In genomic region chr18:50447102-50447501, GRCh38 we compare ENCODE assay signal across 21 cellular contexts.
A peak's percentile ranks its signal among the peaks of the same experiment; 100 is the strongest.
DNase-seq lines count a peak whose midpoint lies in the region; ATAC-seq, FAIRE-seq and TF ChIP-seq lines count a peak whose summit lies in the region.
"Had no signal": no experiment of that assay in that cellular context is flagged by ENCODE, and none has a peak within 500 bp of the region (broad histone marks: within the 10 kb centered on the region; RNA-seq: fewer than 3 reads in every experiment).

No MANE protein-coding gene starts in this region.

- no peaks in the 10 kb centered on the region for H4K20me1 ChIP-seq in IMR-90 (ENCODE audit: insufficient read depth, low read length)
- H4K20me1 ChIP-seq in H1 (replicated peaks in 1 of 2; ENCODE audit: control insufficient read depth in 1 of 2, insufficient read depth in 2 of 2, low read length in 2 of 2): no peaks in the 10 kb centered on the region
- H4K20me1 ChIP-seq: BLaER1 treated with 17β-estradiol and CSF1 and Interleukin-3, amounts not matched to agents 10 nM and 100 nM had no signal

- ATAC-seq in A549: no peak
- ATAC-seq in IMR-90 (ENCODE audit: low read depth): no peak
- peak in 3 of 4 donors; percentile 17 to 54 (median 23) for ATAC-seq in right lobe of liver
- ATAC-seq: HCT116 had no signal

- dilution Hi-C loops in IMR-90 (cut with HindIII; ENCODE audit: low sequenced_read_pairs, unreplicated experiment): no loop called here

- no peak overlapping the region for H3K14ac ChIP-seq in IMR-90 (replicated peaks; ENCODE audit: low read depth, low read length)
- H3K14ac ChIP-seq in H1 (ENCODE audit: insufficient read length): no peak overlapping the region

- no peak overlapping the region for H2BK12ac ChIP-seq in H1 (ENCODE audit: low read depth, low read length)

- no peak overlapping the region for H2BK20ac ChIP-seq in IMR-90 (ENCODE audit: low read depth, low read length)
- peak overlapping the region; percentile 25; the same call in 1 of the 2 replicates for H2BK20ac ChIP-seq in H1 (ENCODE audit: low read length)

- H3K4me1 ChIP-seq in A549: no peaks in the 10 kb centered on the region
- no peaks in the 10 kb centered on the region for H3K4me1 ChIP-seq in IMR-90 (ENCODE audit: control insufficient read depth, insufficient read depth, low read length)
- H3K4me1 ChIP-seq in H1 (replicated peaks in 1 of 4; ENCODE audit: control insufficient read depth in 3 of 4, insufficient read depth in 4 of 4, low read length in 3 of 4): peaks cover 0 to 6% (median 0%) of the 10 kb centered on the region in 4 experiments; a peak in 2 of 7 replicates
- peaks cover 0 to 25% (median 10%) of the 10 kb centered on the region in 4 donors for H3K4me1 ChIP-seq in right lobe of liver
- H3K4me1 ChIP-seq: BE2C; BLaER1 treated with 17β-estradiol and CSF1 and Interleukin-3, amounts not matched to agents 10 nM and 100 nM had no signal

- H3K4me2 ChIP-seq in A549 (no peak overlapping the region), IMR-90 (ENCODE audit: low read depth, low read length) (no peak overlapping the region), H1 (ENCODE audit: insufficient read depth in 1 of 2, low read depth in 2 of 2, low read length in 2 of 2) (no peak overlapping the region)
- H3K4me2 ChIP-seq: BLaER1 treated with 17β-estradiol and CSF1 and Interleukin-3, amounts not matched to agents 10 nM and 100 nM had no signal

- intact Hi-C loops in IMR-90 (cut with micrococcal nuclease): no loop called here
- intact Hi-C loops in right lobe of liver (cut with DNase I): no loop called here

- in situ Hi-C loops in IMR-90 (cut with MboI; ENCODE audit: low sequenced_read_pairs): no loop called here

- H2BK5ac ChIP-seq in IMR-90 (ENCODE audit: low read depth, low read length, poor library complexity, severe bottlenecking) (no peak overlapping the region), H1 (ENCODE audit: low read depth, low read length) (no peak overlapping the region)

- CTCF ChIA-PET in A549 (lab: Yijun Ruan, JAX) (no interaction called here), IMR-90 (lab: Yijun Ruan, JAX) (no interaction called here), H1 (lab: Charles Lee; ENCODE audit: partially characterized antibody) (interaction anchor here (0.5 to 1.3 kb wide), 3 partner anchors 19 to 340 kb away, joined by 3 to 4 read pairs (median 3); no protein-coding TSS in a partner anchor)

- H3K36me3 ChIP-seq in IMR-90 (ENCODE audit: control insufficient read depth, insufficient read depth, low read length): no peaks in the 10 kb centered on the region
- H3K36me3 ChIP-seq in H1 (ENCODE audit: control insufficient read depth in 2 of 4, insufficient read depth in 4 of 4, low read length in 3 of 4): no peaks in the 10 kb centered on the region; a peak in 1 of 8 replicates
- H3K36me3 ChIP-seq in right lobe of liver: no peaks in the 10 kb centered on the region
- H3K36me3 ChIP-seq: BE2C had no signal

- H3K79me2 ChIP-seq in H1 (ENCODE audit: control insufficient read depth in 1 of 2, insufficient read depth in 2 of 2, low read length in 2 of 2): no peaks in the 10 kb centered on the region

- H4K8ac ChIP-seq in IMR-90 (ENCODE audit: low read depth in 2 of 2, low read length in 2 of 2) (no peak overlapping the region), H1 (ENCODE audit: extremely low read depth, insufficient read depth, low read length) (no peak overlapping the region)

- TF ChIP-seq CTCF in A549 (IDR thresholded peaks at IDR 0.05) (no peak), IMR-90 (conservative IDR thresholded peaks at IDR 0.05; ENCODE audit: low read depth, low read length) (no peak), H1 (IDR thresholded peaks at IDR 0.05; ENCODE audit: control extremely low read depth in 1 of 3, insufficient read depth in 1 of 3, low read depth in 1 of 3, low read length in 3 of 3) (no peak), right lobe of liver (IDR thresholded peaks at IDR 0.05) (no peak)

- no peak overlapping the region for H2AFZ ChIP-seq in IMR-90 (replicated peaks; ENCODE audit: low read length, poor library complexity)
- no peak overlapping the region for H2AFZ ChIP-seq in H1 (ENCODE audit: low read length)

- H3K79me1 ChIP-seq in IMR-90 (ENCODE audit: low read depth in 1 of 2, low read length in 2 of 2) (no peaks in the 10 kb centered on the region), H1 (ENCODE audit: low read depth, low read length) (no peaks in the 10 kb centered on the region)

- H3K9me3 ChIP-seq in A549 (no peaks in the 10 kb centered on the region), IMR-90 (ENCODE audit: control insufficient read depth, insufficient read depth, low read length) (no peaks in the 10 kb centered on the region), H1 (ENCODE audit: insufficient read depth in 2 of 2, low read depth in 1 of 2, low read length in 1 of 2) (peaks cover 22 to 24% of the 10 kb centered on the region in 2 experiments), right lobe of liver (no peaks in the 10 kb centered on the region)
- H3K9me3 ChIP-seq: BE2C had no signal

- H3K23me2 ChIP-seq in H1 (ENCODE audit: low read depth, low read length): no peaks in the 10 kb centered on the region

- H3K9me1 ChIP-seq in IMR-90 (ENCODE audit: insufficient read depth, low read length): no peaks in the 10 kb centered on the region

- H3K27me3 ChIP-seq in IMR-90 (ENCODE audit: control insufficient read depth, insufficient read depth, low read length) (no peaks in the 10 kb centered on the region), H1 (replicated peaks in 1 of 4; ENCODE audit: control insufficient read depth in 3 of 4, extremely low read depth in 1 of 4, insufficient read depth in 3 of 4, low read length in 3 of 4) (no peaks in the 10 kb centered on the region; a peak in 1 of 7 replicates), right lobe of liver (no peaks in the 10 kb centered on the region)
- H3K27me3 ChIP-seq: BE2C; BLaER1 treated with 17β-estradiol and CSF1 and Interleukin-3, amounts not matched to agents 10 nM and 100 nM had no signal

- no peak overlapping the region for H3K27ac ChIP-seq in A549
- no peak overlapping the region for H3K27ac ChIP-seq in IMR-90 (ENCODE audit: insufficient read depth, low read length)
- no peak overlapping the region for H3K27ac ChIP-seq in H1 (ENCODE audit: low read depth, low read length)
- H3K27ac ChIP-seq in right lobe of liver: no peak overlapping the region
- H3K27ac ChIP-seq: 22Rv1; BLaER1 treated with 17β-estradiol and CSF1 and Interleukin-3, amounts not matched to agents 10 nM and 100 nM had no signal

- H4K5ac ChIP-seq in IMR-90 (ENCODE audit: low read depth, low read length): no peak overlapping the region
- no peak overlapping the region for H4K5ac ChIP-seq in H1 (ENCODE audit: insufficient read length, low read depth, low read length)

- H3K4me3 ChIP-seq in A549 (no peak overlapping the region), IMR-90 (ENCODE audit: insufficient read depth, low read depth, low read length) (no peak overlapping the region), H1 (ENCODE audit: extremely low read depth in 1 of 4, insufficient read depth in 2 of 4, low read depth in 3 of 4, low read length in 4 of 4) (no peak overlapping the region), right lobe of liver (no peak overlapping the region)
- H3K4me3 ChIP-seq: BLaER1 treated with 17β-estradiol and CSF1 and Interleukin-3, amounts not matched to agents 10 nM and 100 nM had no signal

- H2AK5ac ChIP-seq in IMR-90 (ENCODE audit: low read depth, low read length) (no peak overlapping the region), H1 (ENCODE audit: low read depth, low read length) (no peak overlapping the region)

- no peak for FAIRE-seq in A549 (lab: Jason Lieb, UNC)
- no peak for FAIRE-seq in H1 (lab: Jason Lieb, UNC)
- FAIRE-seq: A204.1, GM12891 had no signal

- no peak for TF ChIP-seq RAD21 in A549 (conservative IDR thresholded peaks at IDR 0.05 in 1 of 2, IDR thresholded peaks at IDR 0.05 in 1 of 2)
- TF ChIP-seq RAD21 in IMR-90 (IDR thresholded peaks at IDR 0.05; ENCODE audit: low read length): no peak
- TF ChIP-seq RAD21 in H1 (IDR thresholded peaks at IDR 0.05 in 1 of 2, conservative IDR thresholded peaks at IDR 0.05 in 1 of 2; ENCODE audit: low read depth in 2 of 2, low read length in 2 of 2): no peak

- H3K18ac ChIP-seq in IMR-90 (ENCODE audit: low read depth, low read length) (no peak overlapping the region), H1 (ENCODE audit: extremely low read depth, low read length) (no peak overlapping the region)

- H3K56ac ChIP-seq in IMR-90 (ENCODE audit: extremely low read depth, insufficient read depth, low read length) (no peak overlapping the region), H1 (replicated peaks; ENCODE audit: insufficient read length, low read depth, low read length) (no peak overlapping the region)

- POLR2A ChIA-PET in A549 (lab: Yijun Ruan, JAX): no interaction called here
- POLR2A ChIA-PET in IMR-90 (lab: Charles Lee; ENCODE audit: unreplicated experiment): no interaction called here
- POLR2A ChIA-PET in H1 (lab: Charles Lee; ENCODE audit: partially characterized antibody): no interaction called here

- TF ChIP-seq POLR2A in A549 (IDR thresholded peaks at IDR 0.05; ENCODE audit: low read length) (no peak), IMR-90 (IDR thresholded peaks at IDR 0.05; ENCODE audit: low read depth, low read length) (no peak), H1 (IDR thresholded peaks at IDR 0.05; ENCODE audit: control extremely low read depth in 1 of 2, low read depth in 2 of 2, low read length in 2 of 2) (no peak), right lobe of liver (IDR thresholded peaks at IDR 0.05) (no peak)

- TF ChIP-seq EP300 in A549 (IDR thresholded peaks at IDR 0.05) (no peak), H1 (IDR thresholded peaks at IDR 0.05; ENCODE audit: borderline replicate concordance in 1 of 2, low read depth in 2 of 2, low read length in 2 of 2) (no peak)

- H4K91ac ChIP-seq in IMR-90 (ENCODE audit: insufficient read depth, low read depth, low read length) (no peak overlapping the region), H1 (replicated peaks; ENCODE audit: insufficient read length, low read length) (no peak overlapping the region)

- DNase-seq in A549 (ENCODE audit: low read depth in 1 of 2, low spot score in 1 of 2) (no peak), IMR-90 (no peak), H1 (ENCODE audit: low read depth in 1 of 2, low spot score in 2 of 2) (no peak), right lobe of liver (no peak), LoVo (ENCODE audit: low spot score) (no peak), SHP77 treated with DMSO at 0.1 percent for 48 hours (lab: John Stamatoyannopoulos, UW) (no peak), NCI-H2029 (lab: John Stamatoyannopoulos, UW) (no peak)
- DNase-seq: ACHN; AML-193; BE2C; CD4-positive, alpha-beta T cell; CD8-positive, alpha-beta memory T cell; DMS53; DMS79 treated with DMSO at 0.1 percent for 48 hours; GF-D8; H9 had no signal

- H3K4ac ChIP-seq in IMR-90 (ENCODE audit: low read depth, low read length) (no peak overlapping the region), H1 (replicated peaks; ENCODE audit: insufficient read length, low read depth, low read length) (no peak overlapping the region)

- H2BK120ac ChIP-seq in IMR-90 (ENCODE audit: low read depth, low read length): no peak overlapping the region
- no peak overlapping the region for H2BK120ac ChIP-seq in H1 (replicated peaks; ENCODE audit: low read depth, low read length)

- BruUV-seq in IMR-90 (replicated peaks; lab: Mats Ljungman, UMichigan): no TSS peak

- no peak overlapping the region for H2AK9ac ChIP-seq in IMR-90 (replicated peaks; ENCODE audit: low read depth, low read length, poor library complexity)

- no peak overlapping the region for H2BK15ac ChIP-seq in IMR-90 (ENCODE audit: low read depth, low read length)
- no peak overlapping the region for H2BK15ac ChIP-seq in H1 (ENCODE audit: low read length)

- H3K23ac ChIP-seq in IMR-90 (ENCODE audit: low read depth, low read length) (no peak overlapping the region), H1 (ENCODE audit: insufficient read length) (no peak overlapping the region)

- no peak overlapping the region for H3K9ac ChIP-seq in IMR-90 (ENCODE audit: low read depth, low read length)
- no peak overlapping the region for H3K9ac ChIP-seq in H1 (replicated peaks in 1 of 4; ENCODE audit: extremely low read depth in 1 of 4, low read depth in 3 of 4, low read length in 3 of 4)
- H3K9ac ChIP-seq: BLaER1 treated with 17β-estradiol and CSF1 and Interleukin-3, amounts not matched to agents 10 nM and 100 nM had no signal

- WGBS in A549 (ENCODE audit: missing lambda C conversion rate): 12% methylated on average over 4 of the region's 4 CpGs
- 34% methylated on average over 2 of the region's 4 CpGs; no CpG with 5 or more reads in 1 of the 2 experiments for WGBS in IMR-90 (ENCODE audit: extremely low coverage in 2 of 2, insufficient read length in 1 of 2), 2 experiments
- WGBS in H1 (ENCODE audit: extremely low coverage in 1 of 2, insufficient coverage in 1 of 2, insufficient read length in 1 of 2, insufficient replicate concordance in 2 of 2, low coverage in 1 of 2, low lambda C conversion rate in 2 of 2, missing lambda C conversion rate in 1 of 2), 2 experiments: 89% methylated on average over 4 of the region's 4 CpGs; no CpG with 5 or more reads in 1 of the 2 experiments
- 68% methylated on average over 4 of the region's 4 CpGs for WGBS in right lobe of liver (ENCODE audit: insufficient coverage, low coverage, low lambda C conversion rate, missing lambda C conversion rate)

Comparison
In these comparisons a context has a peak if more than half of its experiments do, and no peak if none do; other contexts are left out.
1. ATAC-seq: peak in right lobe of liver (3 of 4); none in A549 (0 of 2) and IMR-90 (single experiment).
2. Of the 18 proteins assayed by ChIP-seq in both H1 and A549: peak only in H1: none; only in A549: none; in both: MAFK; in neither: 17.